ENCODE assay signal across 1 cellular context in the genomic region with DNA sequence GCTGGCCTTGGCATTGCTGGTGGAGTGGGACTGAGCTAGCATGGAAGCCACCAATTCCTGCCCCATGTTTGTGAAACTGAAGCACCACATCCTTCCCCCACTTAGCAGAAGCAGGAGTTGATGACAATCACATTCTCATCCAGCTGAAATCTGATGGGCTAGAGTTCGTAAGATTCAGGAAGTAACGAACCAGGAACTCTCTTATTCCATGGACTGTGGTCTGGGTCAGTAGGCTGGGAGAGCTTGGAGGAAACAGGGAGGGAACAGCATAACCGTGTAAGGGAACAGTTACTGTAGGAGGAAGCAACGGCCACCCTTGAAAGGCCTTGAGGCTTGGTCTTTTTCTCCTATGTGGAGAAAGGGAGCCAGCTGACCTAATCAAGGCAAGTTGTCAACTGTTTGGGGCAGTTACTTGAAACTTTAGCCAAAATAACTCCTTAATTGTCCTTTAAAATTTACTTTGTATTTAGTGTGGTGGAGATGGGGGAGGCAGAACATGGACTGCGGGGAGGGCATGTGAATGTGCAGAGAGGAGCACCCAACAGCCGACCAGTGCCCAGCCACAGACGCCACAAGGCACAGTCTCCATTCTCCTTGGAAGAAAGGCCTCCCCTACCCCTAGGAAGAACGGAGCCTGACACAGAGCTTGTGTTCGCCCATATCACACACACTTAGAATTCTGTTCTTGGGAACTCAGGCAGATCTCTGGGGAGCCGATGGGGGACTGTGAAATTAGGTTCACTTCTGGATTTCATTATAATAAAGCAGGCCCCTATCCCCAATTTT.
TF ChIP-seq lines count a peak whose summit lies in the region.

No MANE protein-coding gene starts in this region.

TF ChIP-seq in GM23338, 12 proteins besides CTCF, POLR2A, EP300 and RAD21 (continued from another document):
- TF ChIP-seq, protein P1, sequence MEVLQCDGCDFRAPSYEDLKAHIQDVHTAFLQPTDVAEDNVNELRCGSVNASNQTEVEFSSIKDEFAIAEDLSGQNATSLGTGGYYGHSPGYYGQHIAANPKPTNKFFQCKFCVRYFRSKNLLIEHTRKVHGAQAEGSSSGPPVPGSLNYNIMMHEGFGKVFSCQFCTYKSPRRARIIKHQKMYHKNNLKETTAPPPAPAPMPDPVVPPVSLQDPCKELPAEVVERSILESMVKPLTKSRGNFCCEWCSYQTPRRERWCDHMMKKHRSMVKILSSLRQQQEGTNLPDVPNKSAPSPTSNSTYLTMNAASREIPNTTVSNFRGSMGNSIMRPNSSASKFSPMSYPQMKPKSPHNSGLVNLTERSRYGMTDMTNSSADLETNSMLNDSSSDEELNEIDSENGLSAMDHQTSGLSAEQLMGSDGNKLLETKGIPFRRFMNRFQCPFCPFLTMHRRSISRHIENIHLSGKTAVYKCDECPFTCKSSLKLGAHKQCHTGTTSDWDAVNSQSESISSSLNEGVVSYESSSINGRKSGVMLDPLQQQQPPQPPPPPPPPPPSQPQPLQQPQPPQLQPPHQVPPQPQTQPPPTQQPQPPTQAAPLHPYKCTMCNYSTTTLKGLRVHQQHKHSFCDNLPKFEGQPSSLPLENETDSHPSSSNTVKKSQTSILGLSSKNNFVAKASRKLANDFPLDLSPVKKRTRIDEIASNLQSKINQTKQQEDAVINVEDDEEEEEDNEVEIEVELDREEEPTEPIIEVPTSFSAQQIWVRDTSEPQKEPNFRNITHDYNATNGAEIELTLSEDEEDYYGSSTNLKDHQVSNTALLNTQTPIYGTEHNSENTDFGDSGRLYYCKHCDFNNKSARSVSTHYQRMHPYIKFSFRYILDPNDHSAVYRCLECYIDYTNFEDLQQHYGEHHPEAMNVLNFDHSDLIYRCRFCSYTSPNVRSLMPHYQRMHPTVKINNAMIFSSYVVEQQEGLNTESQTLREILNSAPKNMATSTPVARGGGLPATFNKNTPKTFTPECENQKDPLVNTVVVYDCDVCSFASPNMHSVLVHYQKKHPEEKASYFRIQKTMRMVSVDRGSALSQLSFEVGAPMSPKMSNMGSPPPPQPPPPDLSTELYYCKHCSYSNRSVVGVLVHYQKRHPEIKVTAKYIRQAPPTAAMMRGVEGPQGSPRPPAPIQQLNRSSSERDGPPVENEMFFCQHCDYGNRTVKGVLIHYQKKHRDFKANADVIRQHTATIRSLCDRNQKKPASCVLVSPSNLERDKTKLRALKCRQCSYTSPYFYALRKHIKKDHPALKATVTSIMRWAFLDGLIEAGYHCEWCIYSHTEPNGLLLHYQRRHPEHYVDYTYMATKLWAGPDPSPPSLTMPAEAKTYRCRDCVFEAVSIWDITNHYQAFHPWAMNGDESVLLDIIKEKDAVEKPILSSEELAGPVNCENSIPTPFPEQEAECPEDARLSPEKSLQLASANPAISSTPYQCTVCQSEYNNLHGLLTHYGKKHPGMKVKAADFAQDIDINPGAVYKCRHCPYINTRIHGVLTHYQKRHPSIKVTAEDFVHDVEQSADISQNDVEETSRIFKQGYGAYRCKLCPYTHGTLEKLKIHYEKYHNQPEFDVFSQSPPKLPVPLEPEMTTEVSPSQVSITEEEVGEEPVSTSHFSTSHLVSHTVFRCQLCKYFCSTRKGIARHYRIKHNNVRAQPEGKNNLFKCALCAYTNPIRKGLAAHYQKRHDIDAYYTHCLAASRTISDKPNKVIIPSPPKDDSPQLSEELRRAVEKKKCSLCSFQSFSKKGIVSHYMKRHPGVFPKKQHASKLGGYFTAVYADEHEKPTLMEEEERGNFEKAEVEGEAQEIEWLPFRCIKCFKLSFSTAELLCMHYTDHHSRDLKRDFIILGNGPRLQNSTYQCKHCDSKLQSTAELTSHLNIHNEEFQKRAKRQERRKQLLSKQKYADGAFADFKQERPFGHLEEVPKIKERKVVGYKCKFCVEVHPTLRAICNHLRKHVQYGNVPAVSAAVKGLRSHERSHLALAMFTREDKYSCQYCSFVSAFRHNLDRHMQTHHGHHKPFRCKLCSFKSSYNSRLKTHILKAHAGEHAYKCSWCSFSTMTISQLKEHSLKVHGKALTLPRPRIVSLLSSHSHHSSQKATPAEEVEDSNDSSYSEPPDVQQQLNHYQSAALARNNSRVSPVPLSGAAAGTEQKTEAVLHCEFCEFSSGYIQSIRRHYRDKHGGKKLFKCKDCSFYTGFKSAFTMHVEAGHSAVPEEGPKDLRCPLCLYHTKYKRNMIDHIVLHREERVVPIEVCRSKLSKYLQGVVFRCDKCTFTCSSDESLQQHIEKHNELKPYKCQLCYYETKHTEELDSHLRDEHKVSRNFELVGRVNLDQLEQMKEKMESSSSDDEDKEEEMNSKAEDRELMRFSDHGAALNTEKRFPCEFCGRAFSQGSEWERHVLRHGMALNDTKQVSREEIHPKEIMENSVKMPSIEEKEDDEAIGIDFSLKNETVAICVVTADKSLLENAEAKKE (CRISPR knock-in tag; IDR thresholded peaks at IDR 0.05): no peak
- TF ChIP-seq CREB1 (CRISPR knock-in tag; IDR thresholded peaks at IDR 0.05; ENCODE audit: low read depth) (no peak), STAT1 (IDR thresholded peaks at IDR 0.05; ENCODE audit: unreplicated experiment) (no peak), NANOG (IDR thresholded peaks at IDR 0.05; ENCODE audit: borderline replicate concordance) (no peak), EZH2 (IDR thresholded peaks at IDR 0.05; ENCODE audit: low read depth, unreplicated experiment) (no peak), EZH2phosphoT487 (IDR thresholded peaks at IDR 0.05; ENCODE audit: unreplicated experiment) (no peak), ZNF331 (CRISPR knock-in tag; IDR thresholded peaks at IDR 0.05; ENCODE audit: low read depth) (no peak), ZNF114 (CRISPR knock-in tag; IDR thresholded peaks at IDR 0.05) (no peak)
- TF ChIP-seq, protein P2, sequence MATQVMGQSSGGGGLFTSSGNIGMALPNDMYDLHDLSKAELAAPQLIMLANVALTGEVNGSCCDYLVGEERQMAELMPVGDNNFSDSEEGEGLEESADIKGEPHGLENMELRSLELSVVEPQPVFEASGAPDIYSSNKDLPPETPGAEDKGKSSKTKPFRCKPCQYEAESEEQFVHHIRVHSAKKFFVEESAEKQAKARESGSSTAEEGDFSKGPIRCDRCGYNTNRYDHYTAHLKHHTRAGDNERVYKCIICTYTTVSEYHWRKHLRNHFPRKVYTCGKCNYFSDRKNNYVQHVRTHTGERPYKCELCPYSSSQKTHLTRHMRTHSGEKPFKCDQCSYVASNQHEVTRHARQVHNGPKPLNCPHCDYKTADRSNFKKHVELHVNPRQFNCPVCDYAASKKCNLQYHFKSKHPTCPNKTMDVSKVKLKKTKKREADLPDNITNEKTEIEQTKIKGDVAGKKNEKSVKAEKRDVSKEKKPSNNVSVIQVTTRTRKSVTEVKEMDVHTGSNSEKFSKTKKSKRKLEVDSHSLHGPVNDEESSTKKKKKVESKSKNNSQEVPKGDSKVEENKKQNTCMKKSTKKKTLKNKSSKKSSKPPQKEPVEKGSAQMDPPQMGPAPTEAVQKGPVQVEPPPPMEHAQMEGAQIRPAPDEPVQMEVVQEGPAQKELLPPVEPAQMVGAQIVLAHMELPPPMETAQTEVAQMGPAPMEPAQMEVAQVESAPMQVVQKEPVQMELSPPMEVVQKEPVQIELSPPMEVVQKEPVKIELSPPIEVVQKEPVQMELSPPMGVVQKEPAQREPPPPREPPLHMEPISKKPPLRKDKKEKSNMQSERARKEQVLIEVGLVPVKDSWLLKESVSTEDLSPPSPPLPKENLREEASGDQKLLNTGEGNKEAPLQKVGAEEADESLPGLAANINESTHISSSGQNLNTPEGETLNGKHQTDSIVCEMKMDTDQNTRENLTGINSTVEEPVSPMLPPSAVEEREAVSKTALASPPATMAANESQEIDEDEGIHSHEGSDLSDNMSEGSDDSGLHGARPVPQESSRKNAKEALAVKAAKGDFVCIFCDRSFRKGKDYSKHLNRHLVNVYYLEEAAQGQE (IDR thresholded peaks at IDR 0.05; ENCODE audit: unreplicated experiment): no peak
